Comparison of ENCODE assay signal across 22 cellular contexts in genomic region chr1:154686507-154686906, GRCh38.
"Had no signal": no experiment of that assay in that cellular context is flagged by ENCODE, and none has a peak within 500 bp of the region (broad histone marks: within the 10 kb centered on the region; RNA-seq: fewer than 3 reads in every experiment).

No MANE protein-coding gene starts in this region.

- FAIRE-seq: HTR-8/SVneo, K562, RCC 7860 had no signal

- H3K4me1 ChIP-seq: SJSA1 had no signal

- H3K4me3 ChIP-seq: K562, MG63, SJSA1, SK-N-MC had no signal

- H3K27ac ChIP-seq: HL-60, SJSA1, SK-N-MC had no signal

- H3K36me3 ChIP-seq: MG63, SJSA1 had no signal

- ATAC-seq: K562 had no signal

- H3K9me3 ChIP-seq: MG63, SJSA1 had no signal

- DNase-seq: MG63, NCI-H1092 treated with DMSO at 0.1 percent for 48 hours, NCI-H1436, NCI-H187, NCI-H2029, NCI-H2081 treated with DMSO at 0.1 percent for 48 hours, NCI-H2171, NCI-H226, NCI-H446, NCI-H510A, NCI-H524 treated with DMSO at 0.1 percent for 48 hours, NCI-H748 treated with DMSO at 0.1 percent for 48 hours, Right ventricle myocardium superior, RPMI8226, SIG-M5, T-helper 1 cell had no signal
